ENCODE assay signal across 13 cellular contexts in the genomic region with DNA sequence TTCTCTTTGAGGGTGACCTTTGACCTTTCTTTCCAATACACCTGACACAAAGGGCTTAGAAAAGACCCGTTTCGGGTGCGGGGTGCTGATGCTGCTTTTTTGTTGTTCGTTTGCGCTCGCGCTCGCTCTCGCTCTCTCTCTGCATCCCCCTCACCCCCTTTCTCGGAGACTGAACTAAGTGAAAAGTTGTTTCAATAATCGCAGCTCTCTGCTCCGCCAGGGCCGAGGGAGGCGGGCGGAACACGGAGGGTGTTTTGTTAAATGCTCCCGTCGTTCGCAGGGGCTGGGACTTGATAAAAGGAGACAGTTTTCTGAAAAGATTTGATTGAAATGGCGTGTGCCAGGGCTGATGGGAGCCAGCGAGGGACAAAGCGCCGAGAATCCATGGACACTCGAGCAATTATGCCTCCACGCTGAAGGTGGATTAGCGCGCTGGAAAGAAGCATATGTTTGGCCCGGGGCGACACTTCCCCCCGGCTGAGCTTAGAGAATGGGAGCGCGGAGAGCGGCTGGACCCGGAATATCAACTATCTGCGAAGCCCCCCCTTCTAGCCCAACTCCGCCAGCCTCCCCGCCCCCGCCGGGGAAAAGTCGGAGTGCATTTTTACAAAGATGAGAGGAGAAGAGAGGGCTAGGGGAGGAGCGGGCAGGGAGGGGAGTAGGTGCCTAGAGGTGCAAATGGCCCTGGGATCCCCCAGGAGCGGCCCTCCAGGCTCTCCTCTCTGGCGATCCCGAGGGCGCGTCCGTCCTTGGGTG. TPM values are rescaled to one million over a fixed set of nuclear protein-coding genes. Genes with fewer than 3 reads are reported as not detected.
DNase-seq lines count a peak whose midpoint lies in the region; ATAC-seq, FAIRE-seq and TF ChIP-seq lines count a peak whose summit lies in the region.
"Had no signal": no experiment of that assay in that cellular context is flagged by ENCODE, and none has a peak within 500 bp of the region (broad histone marks: within the 10 kb centered on the region; RNA-seq: fewer than 3 reads in every experiment).

No MANE protein-coding gene starts in this region.

- no peaks in the 10 kb centered on the region for H3K9me3 ChIP-seq in HepG2 (ENCODE audit: low read length)
- H3K9me3 ChIP-seq in right lobe of liver, result no peaks in the 10 kb centered on the region
- H3K9me3 ChIP-seq in ectodermal cell (ENCODE audit: control insufficient read depth, low read length), result no peaks in the 10 kb centered on the region

- no peak for FAIRE-seq in HepG2 (lab: Jason Lieb, UNC)

- no peak for TF ChIP-seq RAD21 in HepG2 (CRISPR knock-in tag; IDR thresholded peaks at IDR 0.05)

- no peaks in the 10 kb centered on the region for H3K36me3 ChIP-seq in HepG2 (replicated peaks in 1 of 2; ENCODE audit: control insufficient read depth in 1 of 2, insufficient read depth in 2 of 2, low read length in 2 of 2)
- H3K36me3 ChIP-seq in right lobe of liver, result no peaks in the 10 kb centered on the region
- H3K36me3 ChIP-seq in ectodermal cell (ENCODE audit: control insufficient read depth, insufficient read depth, low read length), result no peaks in the 10 kb centered on the region

- peaks cover 82 to 100% (median 91%) of the 10 kb centered on the region in 3 donors for H3K27me3 Mint-ChIP-seq in naive B cell

- H3K79me2 ChIP-seq in HepG2 (ENCODE audit: insufficient read depth, low read length), result no peaks in the 10 kb centered on the region

- peak overlapping the region; percentile 2 to 92 (median 80) for H3K27ac Mint-ChIP-seq in naive B cell

- H2AFZ ChIP-seq in HepG2 (ENCODE audit: low read length), result no peak overlapping the region

- intact Hi-C loops in HepG2 (cut with micrococcal nuclease; ENCODE audit: unreplicated experiment) (no loop called here), right lobe of liver (cut with DNase I) (no loop called here)

- no peak for DNase-seq in HepG2 (ENCODE audit: low spot score)
- DNase-seq in right lobe of liver, result no peak
- DNase-seq in naive B cell, result no peak
- DNase-seq in putamen (ENCODE audit: low spot score), result no peak
- no peak for DNase-seq in NCI-H345 treated with DMSO at 0.1 percent for 48 hours (lab: John Stamatoyannopoulos, UW; ENCODE audit: unreplicated experiment)
- DNase-seq in germinal center (ENCODE audit: low spot score), result no peak
- no peak for DNase-seq in T1000 (lab: John Stamatoyannopoulos, UW)
- DNase-seq: activated gamma-delta T cell; head of caudate nucleus; stimulated activated CD4-positive, alpha-beta T cell treated with anti-CD3 and anti-CD28 coated beads, Interleukin-15, amount 100 ng/mL, for 24 hours had no signal

- TF ChIP-seq POLR2A in HepG2 (IDR thresholded peaks at IDR 0.05; ENCODE audit: insufficient read depth in 1 of 2, low read depth in 2 of 2, low read length in 2 of 2), result no peak
- no peak for TF ChIP-seq POLR2A in right lobe of liver (IDR thresholded peaks at IDR 0.05)

- no peak overlapping the region for H3K9ac ChIP-seq in HepG2 (ENCODE audit: insufficient read depth, low read depth, low read length)

- POLR2A ChIA-PET in HepG2 (lab: Yijun Ruan, JAX), result no interaction called here

- H3K27me3 ChIP-seq in HepG2 (ENCODE audit: control insufficient read depth in 1 of 2, insufficient read depth in 2 of 2, low read length in 2 of 2) (peaks cover 8 to 69% of the 10 kb centered on the region in 2 experiments; a peak in 3 of 5 replicates), right lobe of liver (peaks cover 16 to 64% of the 10 kb centered on the region in 2 donors), ectodermal cell (ENCODE audit: control insufficient read depth, insufficient read depth, low read length, poor library complexity, severe bottlenecking) (peaks cover 100% of the 10 kb centered on the region)

- H3K4me1 Mint-ChIP-seq in naive B cell, result peaks cover 0 to 6% (median 2%) of the 10 kb centered on the region in 3 donors

- no TSS peak for BruUV-seq in HepG2 (replicated peaks; lab: Mats Ljungman, UMichigan)

- CTCF ChIA-PET in HepG2 (lab: Yijun Ruan, JAX; ENCODE audit: low intra/inter-chr PET ratio, low total read pairs), result no interaction called here

- no peak overlapping the region for H3K4me2 ChIP-seq in HepG2 (ENCODE audit: low read depth, low read length)

- no peak overlapping the region for H3K27ac ChIP-seq in HepG2 (ENCODE audit: extremely low read length, insufficient read depth, low read length)
- no peak overlapping the region for H3K27ac ChIP-seq in right lobe of liver
- H3K27ac ChIP-seq in ectodermal cell (ENCODE audit: insufficient read depth, low read depth, low read length, poor library complexity, severe bottlenecking), result peak overlapping the region; percentile 45
- H3K27ac ChIP-seq: VCaP had no signal

- H3K4me3 Mint-ChIP-seq in naive B cell, result peak overlapping the region in 5 of 8 donors; percentile 7 to 55 (median 40)

- H3K4me3 ChIP-seq in HepG2 (replicated peaks in 1 of 3; ENCODE audit: insufficient read depth in 1 of 3, low read depth in 2 of 3, low read length in 3 of 3), result no peak overlapping the region
- H3K4me3 ChIP-seq in right lobe of liver, result no peak overlapping the region
- peak overlapping the region; percentile 27 for H3K4me3 ChIP-seq in ectodermal cell (ENCODE audit: insufficient read depth, low read depth, low read length)

- peaks cover 23 to 34% of the 10 kb centered on the region in 2 donors for H3K36me3 Mint-ChIP-seq in naive B cell

- in situ Hi-C loops in HepG2 (cut with HindIII; ENCODE audit: extremely low pct_ligation_motif_present, low pct_unique_long_range_greater_than_20kb), result no loop called here

- 54% methylated on average over 47 of the region's 47 CpGs for WGBS in HepG2 (ENCODE audit: low lambda C conversion rate)
- 5% methylated on average over 43 of the region's 47 CpGs for WGBS in right lobe of liver (ENCODE audit: insufficient coverage, low coverage, low lambda C conversion rate, missing lambda C conversion rate)
- 0% methylated on average over 47 of the region's 47 CpGs for WGBS in ectodermal cell, 2 experiments

- no peaks in the 10 kb centered on the region for H3K4me1 ChIP-seq in HepG2 (ENCODE audit: insufficient read depth, low read length)
- H3K4me1 ChIP-seq in right lobe of liver, result no peaks in the 10 kb centered on the region
- peaks cover 45% of the 10 kb centered on the region for H3K4me1 ChIP-seq in ectodermal cell (ENCODE audit: control insufficient read depth, insufficient read depth, low read length)

- TF ChIP-seq CTCF in HepG2 (CRISPR knock-in tag; IDR thresholded peaks at IDR 0.05) (no peak), right lobe of liver (IDR thresholded peaks at IDR 0.05) (no peak)

- no peaks in the 10 kb centered on the region for H4K20me1 ChIP-seq in HepG2 (ENCODE audit: insufficient read depth, low read length)

- no peak for ATAC-seq in HepG2
- ATAC-seq in right lobe of liver, result no peak
- ATAC-seq in naive B cell (ENCODE audit: low read depth in 2 of 2), result no peak

- peaks cover 10 to 64% (median 34%) of the 10 kb centered on the region in 7 donors for H3K9me3 Mint-ChIP-seq in naive B cell

- TF ChIP-seq EP300 in HepG2 (IDR thresholded peaks at IDR 0.05; ENCODE audit: low read depth in 2 of 2, low read length in 2 of 2), result no peak
- no peak for TF ChIP-seq EP300 in HepG2 (CRISPR knock-in tag; IDR thresholded peaks at IDR 0.05; ENCODE audit: borderline replicate concordance)

TF ChIP-seq in HepG2, 621 proteins besides CTCF, POLR2A, EP300 and RAD21:
- TF ChIP-seq KAT8 (CRISPR knock-in tag; IDR thresholded peaks at IDR 0.05) (no peak), EZH2 (conservative IDR thresholded peaks at IDR 0.05; ENCODE audit: low read depth, low read length) (0 out of 2 replicates have a peak, but pooled peaks have one; percentile 1)

RNA-seq across cellular contexts. Expression of gene TFAP2A, which starts 25.0 kb away (rescaled TPM):
- not detected in 2 replicates for total RNA-seq in HepG2 (2016; rRNA removed; fragmentation: Illumina TruSeq; extraction: Trizol)
- not detected in 2 replicates for total RNA-seq in HepG2 (2016; cell fraction: cytosol; rRNA removed; fragmentation: Illumina TruSeq; extraction: Trizol; ENCODE audit: low read depth)
- total RNA-seq in HepG2 (2016; cell fraction: insoluble cytoplasmic fraction; rRNA removed; fragmentation: Illumina TruSeq; extraction: Trizol), result not detected in 2 replicates
- not detected in 2 replicates for total RNA-seq in HepG2 (2016; cell fraction: membrane; rRNA removed; fragmentation: Illumina TruSeq; extraction: Trizol)
- total RNA-seq in HepG2 (2016; cell fraction: nucleus; rRNA removed; fragmentation: Illumina TruSeq; extraction: Trizol), result not detected in 2 replicates
- polyA plus RNA-seq in HepG2 (2011; rRNA removed), result not detected in 2 replicates
- polyA plus RNA-seq in HepG2 (2011; cell fraction: cytosol; rRNA removed), result 0.04 and 0.09 TPM in 2 replicates
- polyA plus RNA-seq in HepG2 (2011; cell fraction: nucleus; rRNA removed), result not detected in 2 replicates
- not detected in 2 replicates for polyA plus RNA-seq in HepG2 (2012)
- not detected in 2 replicates for polyA plus RNA-seq in HepG2 (2016; cell fraction: cytosol; fragmentation: Illumina TruSeq; extraction: Trizol; ENCODE audit: low read depth)
- not detected in 2 replicates for polyA plus RNA-seq in HepG2 (2016; cell fraction: insoluble cytoplasmic fraction; fragmentation: Illumina TruSeq; extraction: Trizol; ENCODE audit: low read depth)
- polyA plus RNA-seq in HepG2 (2016; cell fraction: membrane; fragmentation: Illumina TruSeq; extraction: Trizol; ENCODE audit: low read depth), result not detected in 2 replicates
- polyA plus RNA-seq in HepG2 (2016; cell fraction: nucleus; fragmentation: Illumina TruSeq; extraction: Trizol; ENCODE audit: insufficient read depth, low read depth), result not detected in 2 replicates
- polyA minus RNA-seq in HepG2 (2011; rRNA and poly(A)+ RNA removed; ENCODE audit: low replicate concordance), result 48.3 TPM in 1 of 2 replicates, not detected in the other
- 0.99 and 2.1 TPM in 2 replicates for polyA minus RNA-seq in HepG2 (2011; cell fraction: cytosol; rRNA and poly(A)+ RNA removed)
- polyA minus RNA-seq in HepG2 (2011; cell fraction: nucleus; rRNA and poly(A)+ RNA removed), result 0.25 and 1.2 TPM in 2 replicates
- under 1 TPM in 3 of 6 experiments, not detected in 3; 0.07 to 0.18 (median 0.12) TPM for total RNA-seq in right lobe of liver
- polyA plus RNA-seq in ectodermal cell (2013, experiment 1 of 4), result 21.7 TPM
- 18.7 TPM for polyA plus RNA-seq in ectodermal cell (2013, experiment 2 of 4)
- polyA plus RNA-seq in ectodermal cell (2013, experiment 3 of 4), result 19.3 TPM
- polyA plus RNA-seq in ectodermal cell (2013, experiment 4 of 4), result 21.9 TPM
- polyA plus RNA-seq in naive B cell (ENCODE audit: low read depth in 6 of 6), result not detected
- total RNA-seq: dermis microvascular lymphatic vessel endothelial cell had no signal
